Comparison of ENCODE assay signal across 9 cellular contexts in genomic region chr4:36303430-36304137, GRCh38. TPM values are rescaled to one million over a fixed set of nuclear protein-coding genes. Genes with fewer than 3 reads are reported as not detected.
DNase-seq lines count a peak whose midpoint lies in the region; ATAC-seq and TF ChIP-seq lines count a peak whose summit lies in the region.
"Had no signal": no experiment of that assay in that cellular context is flagged by ENCODE, and none has a peak within 500 bp of the region (broad histone marks: within the 10 kb centered on the region; RNA-seq: fewer than 3 reads in every experiment).

No MANE protein-coding gene starts in this region.

- intact Hi-C loops in natural killer cell (cut with micrococcal nuclease): no loop called here

- H3K4me3 ChIP-seq in Peyer's patch: no peak overlapping the region

- peak; percentile 91 for ATAC-seq in GM19043 (IDR thresholded peaks at IDR 0.05; ENCODE audit: low read depth, unreplicated experiment)
- peak; percentile 84 for ATAC-seq in HG02678 (IDR thresholded peaks at IDR 0.05; ENCODE audit: unreplicated experiment)
- peak; percentile 52 to 65 (median 65) for ATAC-seq in natural killer cell
- no peak for ATAC-seq in GM18868 (IDR thresholded peaks at IDR 0.05; ENCODE audit: unreplicated experiment)

- no peak overlapping the region for H3K27ac ChIP-seq in Peyer's patch

- no peaks in the 10 kb centered on the region for H3K27me3 ChIP-seq in Peyer's patch

- H3K36me3 Mint-ChIP-seq in natural killer cell: peaks cover 20% of the 10 kb centered on the region

- H3K36me3 ChIP-seq in Peyer's patch: no peaks in the 10 kb centered on the region

- peaks cover 28 to 48% of the 10 kb centered on the region in 2 donors for H3K4me1 Mint-ChIP-seq in natural killer cell

- no peak for TF ChIP-seq CTCF in natural killer cell (IDR thresholded peaks at IDR 0.05)
- no peak for TF ChIP-seq CTCF in GM13976 (IDR thresholded peaks at IDR 0.05; ENCODE audit: borderline replicate concordance, control extremely low read depth, extremely low read depth, insufficient read depth, missing control alignments)
- TF ChIP-seq CTCF in Peyer's patch (IDR thresholded peaks at IDR 0.05): no peak

- in situ Hi-C loops in GM13976 (cut with MboI; ENCODE audit: low sequenced_read_pairs, unreplicated experiment): no loop called here

- no peaks in the 10 kb centered on the region for H3K9me3 ChIP-seq in Peyer's patch

- no peak overlapping the region for H3K4me3 Mint-ChIP-seq in natural killer cell

- H3K27ac Mint-ChIP-seq in natural killer cell: peak overlapping the region; percentile 48 to 75

- H3K4me1 ChIP-seq in Peyer's patch: no peaks in the 10 kb centered on the region

- no peaks in the 10 kb centered on the region for H3K27me3 Mint-ChIP-seq in natural killer cell (ENCODE audit: low read depth in 2 of 2)

- DNase-seq in Kasumi-1 (lab: John Stamatoyannopoulos, UW) (peak; percentile 88 to 95), natural killer cell (no peak), GM13976 (ENCODE audit: low spot score) (no peak), activated gamma-delta T cell (lab: John Stamatoyannopoulos, UW) (no peak), Peyer's patch (no peak)

- no peak for TF ChIP-seq POLR2A in Peyer's patch (IDR thresholded peaks at IDR 0.05)

- H3K9me3 Mint-ChIP-seq in natural killer cell: no peaks in the 10 kb centered on the region

RNA-seq across cellular contexts. Expression of gene DTHD1, which starts 22.2 kb away (rescaled TPM):
- total RNA-seq in natural killer cell (10 to 100 TPM; 67.0 to 95.4 (median 81.5) TPM), Peyer's patch (1 to 10 TPM in 3 of 4 donors, under 1 TPM in 1; 0.47 to 3.3 (median 1.3) TPM)
- total RNA-seq: OCI-LY7 had no signal

RNA-seq across cellular contexts. Expression of gene ARAP2, which starts 59.3 kb away (rescaled TPM):
- total RNA-seq in natural killer cell (100 to 1,000 TPM; 199 to 295 (median 270) TPM), Peyer's patch (100 to 1,000 TPM in 1 of 4 donors, 10 to 100 TPM in 3; 66.8 to 115 (median 81.9) TPM)

Comparison
In these comparisons a context has a peak if more than half of its experiments do, and no peak if none do; other contexts are left out.
1. DNase-seq: peak in Kasumi-1 (2 of 2); none in natural killer cell (single experiment), GM13976 (single experiment), activated gamma-delta T cell (single experiment) and Peyer's patch (0 of 3).
2. RNA of gene DTHD1, which starts 22.2 kb away (total RNA-seq): 67.0 to 95.4 TPM in natural killer cell; 0.47 to 3.3 TPM in Peyer's patch; every median in the first group is over 10 times any median in the second.